In genomic region chr10:78972160-78972946, GRCh38 we compare ENCODE assay signal across 8 cellular contexts.
A peak's percentile ranks its signal among the peaks of the same experiment; 100 is the strongest.
DNase-seq lines count a peak whose midpoint lies in the region; ATAC-seq, FAIRE-seq and TF ChIP-seq lines count a peak whose summit lies in the region.

No MANE protein-coding gene starts in this region.

- no peaks in the 10 kb centered on the region for H3K9me3 Mint-ChIP-seq in activated naive CD8-positive, alpha-beta T cell treated with anti-CD3 and anti-CD28 coated beads, Interleukin-2, amount 10 ng/mL, durations not matched to agents 7 days and 5 days

- H3K4me1 ChIP-seq in parathyroid adenoma = peaks cover 47% of the 10 kb centered on the region

- POLR2A ChIA-PET in activated naive CD8-positive, alpha-beta T cell treated with anti-CD3 and anti-CD28 coated beads, Interleukin-2, amount 10 ng/mL, durations not matched to agents 7 days and 5 days (lab: Charles Lee) = interaction anchor here (1.2 kb wide), 1 partner anchor 80 kb away, joined by 5 read pairs; no protein-coding TSS in a partner anchor

- peak overlapping the region; percentile 99 for H3K27ac ChIP-seq in parathyroid adenoma

- H3K4me3 ChIP-seq in parathyroid adenoma (ENCODE audit: low read depth, low read length) = peak overlapping the region; percentile 57

- H3K79me2 ChIP-seq in parathyroid adenoma = peaks cover 21% of the 10 kb centered on the region

- peak overlapping the region; percentile 75 for H2AFZ ChIP-seq in parathyroid adenoma

- no peak overlapping the region for H3K4me3 Mint-ChIP-seq in activated naive CD8-positive, alpha-beta T cell treated with anti-CD3 and anti-CD28 coated beads, Interleukin-2, amount 10 ng/mL, durations not matched to agents 7 days and 5 days

- H3K9ac ChIP-seq in parathyroid adenoma = peak overlapping the region; percentile 7

- H3K36me3 ChIP-seq in parathyroid adenoma (ENCODE audit: control insufficient read depth, insufficient read depth, low read length) = no peaks in the 10 kb centered on the region

- H3K27me3 Mint-ChIP-seq in activated naive CD8-positive, alpha-beta T cell treated with anti-CD3 and anti-CD28 coated beads, Interleukin-2, amount 10 ng/mL, durations not matched to agents 7 days and 5 days = peaks cover 3% of the 10 kb centered on the region

- H3K9me3 ChIP-seq in parathyroid adenoma (ENCODE audit: control insufficient read depth, low read length) = no peaks in the 10 kb centered on the region

- peaks cover 13% of the 10 kb centered on the region for H3K4me1 Mint-ChIP-seq in activated naive CD8-positive, alpha-beta T cell treated with anti-CD3 and anti-CD28 coated beads, Interleukin-2, amount 10 ng/mL, durations not matched to agents 7 days and 5 days

- no peak for ATAC-seq in activated naive CD8-positive, alpha-beta T cell treated with anti-CD3 and anti-CD28 coated beads, Interleukin-2, amount 10 ng/mL, durations not matched to agents 7 days and 5 days (ENCODE audit: low read depth)
- ATAC-seq in Right ventricle myocardium superior (ENCODE audit: poor library complexity) = peak; percentile 77
- ATAC-seq in GM19455 (IDR thresholded peaks at IDR 0.05; ENCODE audit: unreplicated experiment) = no peak

- peak overlapping the region; percentile 35 for H3K27ac Mint-ChIP-seq in activated naive CD8-positive, alpha-beta T cell treated with anti-CD3 and anti-CD28 coated beads, Interleukin-2, amount 10 ng/mL, durations not matched to agents 7 days and 5 days

- intact Hi-C loops in Right ventricle myocardium superior (cut with DNase I) = loop anchor here (5.0 kb wide), 1 partner anchor 95 kb away; the partner anchor contains the start of gene ZMIZ1

- TF ChIP-seq CTCF in parathyroid adenoma (IDR thresholded peaks at IDR 0.05) = no peak

- DNase-seq in NCI-H82 (lab: John Stamatoyannopoulos, UW) (peak; percentile 48), NCI-H82 treated with DMSO at 0.1 percent for 48 hours (lab: John Stamatoyannopoulos, UW; ENCODE audit: unreplicated experiment) (no peak), Right ventricle myocardium superior (peak; percentile 87), GM19239 (ENCODE audit: insufficient read length, low spot score) (no peak), DMS79 (lab: John Stamatoyannopoulos, UW) (no peak)
- DNase-seq in activated naive CD8-positive, alpha-beta T cell treated with anti-CD3 and anti-CD28 coated beads, Interleukin-2, amount 10 ng/mL, durations not matched to agents 7 days and 5 days = no peak

- H3K4me2 ChIP-seq in parathyroid adenoma (ENCODE audit: low read length) = peak overlapping the region; percentile 76

- H3K36me3 Mint-ChIP-seq in activated naive CD8-positive, alpha-beta T cell treated with anti-CD3 and anti-CD28 coated beads, Interleukin-2, amount 10 ng/mL, durations not matched to agents 7 days and 5 days = no peaks in the 10 kb centered on the region

- no peaks in the 10 kb centered on the region for H3K27me3 ChIP-seq in parathyroid adenoma (ENCODE audit: control insufficient read depth, insufficient read depth, low read length)

- FAIRE-seq in GM19239 (lab: Jason Lieb, UNC) = no peak

Comparison
In these comparisons a context has a peak if more than half of its experiments do, and no peak if none do; other contexts are left out.
1. DNase-seq: peak in NCI-H82 (single experiment) and Right ventricle myocardium superior (single experiment); none in NCI-H82 treated with DMSO at 0.1 percent for 48 hours (single experiment), activated naive CD8-positive, alpha-beta T cell treated with anti-CD3 and anti-CD28 coated beads, Interleukin-2, amount 10 ng/mL, durations not matched to agents 7 days and 5 days (single experiment), GM19239 (single experiment) and DMS79 (single experiment).